Comparison of ENCODE assay signal across 8 cellular contexts in genomic region chr15:83208357-83208661, GRCh38. TPM values are rescaled to one million over a fixed set of nuclear protein-coding genes. Genes with fewer than 3 reads are reported as not detected.
DNase-seq lines count a peak whose midpoint lies in the region; ATAC-seq, FAIRE-seq and TF ChIP-seq lines count a peak whose summit lies in the region.

No MANE protein-coding gene starts in this region.

- peaks cover 32% of the 10 kb centered on the region for H3K79me2 ChIP-seq in GM23248 (ENCODE audit: insufficient read depth)

- no peaks in the 10 kb centered on the region for H3K9me2 ChIP-seq in GM23248 (ENCODE audit: insufficient read depth)

- H2AFZ ChIP-seq in GM23248: peak overlapping the region; percentile 87

- H3K4me1 ChIP-seq in GM23248 (ENCODE audit: insufficient read depth): peaks cover 27% of the 10 kb centered on the region
- peaks cover 0 to 7% (median 0%) of the 10 kb centered on the region in 4 donors for H3K4me1 ChIP-seq in Peyer's patch
- H3K4me1 ChIP-seq in foreskin keratinocyte: peaks cover 26% of the 10 kb centered on the region
- no peaks in the 10 kb centered on the region for H3K4me1 ChIP-seq in small intestine (ENCODE audit: control insufficient read depth in 2 of 2, insufficient read depth in 1 of 2, low read depth in 1 of 2, low read length in 1 of 2)

- H3K36me3 ChIP-seq in GM23248 (ENCODE audit: low read depth) (no peaks in the 10 kb centered on the region), Peyer's patch (no peaks in the 10 kb centered on the region), small intestine (ENCODE audit: control insufficient read depth in 2 of 2, insufficient read depth in 2 of 2, low read length in 2 of 2) (no peaks in the 10 kb centered on the region)

- ATAC-seq in foreskin keratinocyte: no peak
- ATAC-seq in HG02870 (IDR thresholded peaks at IDR 0.05; ENCODE audit: unreplicated experiment): no peak
- no peak for ATAC-seq in GM18519 (IDR thresholded peaks at IDR 0.05; ENCODE audit: low FRiP score, unreplicated experiment)

- peak overlapping the region; percentile 81 for H3K4me2 ChIP-seq in GM23248 (ENCODE audit: unreplicated experiment)

- no peak for FAIRE-seq in small intestine (lab: Jason Lieb, UNC)

- H3K4me3 ChIP-seq in GM23248 (peak overlapping the region; percentile 72), Peyer's patch (peak overlapping the region; percentile 56 to 81 (median 70)), small intestine (ENCODE audit: low read depth in 1 of 2, low read length in 2 of 2) (peak overlapping the region; percentile 58 to 73)

- WGBS in GM23248 (ENCODE audit: low coverage in 1 of 2, low lambda C conversion rate in 2 of 2, missing lambda C conversion rate in 2 of 2), 2 experiments: 16 to 23% methylated on average over 12 of the region's 12 CpGs
- 9 to 13% (median 10%) methylated on average over 12 of the region's 12 CpGs for WGBS in small intestine, 3 donors

- H3K9me3 ChIP-seq in GM23248 (ENCODE audit: low read depth) (no peaks in the 10 kb centered on the region), Peyer's patch (no peaks in the 10 kb centered on the region), small intestine (ENCODE audit: control insufficient read depth, low read depth) (no peaks in the 10 kb centered on the region)

- H3K27me3 ChIP-seq in GM23248 (replicated peaks; ENCODE audit: insufficient read depth) (no peaks in the 10 kb centered on the region), Peyer's patch (peaks cover 0 to 5% of the 10 kb centered on the region in 2 donors), foreskin keratinocyte (no peaks in the 10 kb centered on the region), small intestine (ENCODE audit: control insufficient read depth in 2 of 2, insufficient read depth in 2 of 2, low read length in 2 of 2) (peaks cover 2 to 3% of the 10 kb centered on the region in 2 donors)

- no peak for TF ChIP-seq CTCF in Peyer's patch (IDR thresholded peaks at IDR 0.05)
- no peak for TF ChIP-seq CTCF in foreskin keratinocyte (conservative IDR thresholded peaks at IDR 0.05)

- H3F3A ChIP-seq in GM23248 (ENCODE audit: insufficient read depth): peaks cover 47% of the 10 kb centered on the region

- in situ Hi-C loops in GM23248 (cut with MboI): no loop called here

- H3K27ac ChIP-seq in GM23248 (no peak overlapping the region), Peyer's patch (peak overlapping the region in 3 of 4 donors; percentile 17 to 87 (median 85)), foreskin keratinocyte (peak overlapping the region; percentile 32), small intestine (ENCODE audit: low read depth in 1 of 2, low read length in 1 of 2) (no peak overlapping the region)

- peak; percentile 17 for DNase-seq in GM23248
- DNase-seq in Peyer's patch: no peak
- DNase-seq in foreskin keratinocyte: no peak
- DNase-seq in small intestine: no peak
- no peak for DNase-seq in COLO829 (ENCODE audit: low spot score)
- no peak for DNase-seq in NCI-H446 treated with DMSO at 0.1 percent for 48 hours (lab: John Stamatoyannopoulos, UW)

- H3K9ac ChIP-seq in GM23248: peak overlapping the region; percentile 85

- no peaks in the 10 kb centered on the region for H4K20me1 ChIP-seq in GM23248 (ENCODE audit: insufficient read depth)

- no peak for TF ChIP-seq POLR2A in Peyer's patch (IDR thresholded peaks at IDR 0.05)

RNA-seq across cellular contexts. Expression of gene HDGFL3, which starts 0.7 kb away (rescaled TPM):
- total RNA-seq in GM23248 (2014; rRNA removed; shearing (Covaris generic)): 8.6 and 25.0 TPM in 2 replicates
- polyA plus RNA-seq in GM23248 (2016; fragmentation: Nextera tagmentation; extraction: Ambion mirVana) (16.2 and 20.7 TPM in 2 replicates), foreskin keratinocyte (18.1 and 23.9 TPM in 2 replicates), small intestine (10 to 100 TPM in 1 of 3 donors, 1 to 10 TPM in 1, under 1 TPM in 1; 0.22 to 11.8 (median 4.3) TPM)
- total RNA-seq in Peyer's patch (10 to 100 TPM in 3 of 4 donors, 1 to 10 TPM in 1; 4.0 to 23.1 (median 14.2) TPM), foreskin keratinocyte (57.0 and 61.3 TPM in 2 replicates)

Comparison
In these comparisons a context has a peak if more than half of its experiments do, and no peak if none do; other contexts are left out.
1. H3K27ac ChIP-seq: peak in Peyer's patch (3 of 4) and foreskin keratinocyte (single experiment); none in GM23248 (single experiment) and small intestine (0 of 2).
2. Peak in every context shown above with its lines, with median percentiles within 50 percentile points of each other: H3K4me3 ChIP-seq.